11 cellular contexts compared by ENCODE assay signal in the genomic region with DNA sequence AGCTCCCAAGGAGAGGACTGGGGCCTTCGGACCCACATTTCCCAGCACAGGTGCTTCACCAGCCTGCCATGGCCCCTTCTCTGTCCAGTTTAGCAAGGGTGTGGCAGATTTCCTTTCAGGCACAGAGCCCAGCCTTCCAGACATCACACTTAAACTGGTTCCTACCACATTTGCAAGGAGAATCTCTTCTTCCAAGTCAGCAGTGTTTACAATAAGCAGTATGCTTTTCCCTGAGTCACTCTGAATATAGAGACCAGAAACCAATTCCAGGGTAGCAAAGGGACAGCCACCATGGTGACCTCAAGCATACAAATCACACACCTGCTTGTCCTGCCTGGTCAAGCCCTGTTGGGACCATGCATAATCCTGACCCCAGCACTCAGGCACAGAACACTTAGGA. TPM values are rescaled to one million over a fixed set of nuclear protein-coding genes. Genes with fewer than 3 reads are reported as not detected.
DNase-seq lines count a peak whose midpoint lies in the region; TF ChIP-seq lines count a peak whose summit lies in the region.
"Had no signal": no experiment of that assay in that cellular context is flagged by ENCODE, and none has a peak within 500 bp of the region (broad histone marks: within the 10 kb centered on the region; RNA-seq: fewer than 3 reads in every experiment).

No MANE protein-coding gene starts in this region.

- H3K27me3 Mint-ChIP-seq in endodermal cell (ENCODE audit: insufficient read depth) (peaks cover 12% of the 10 kb centered on the region), mesothelial cell of epicardium (ENCODE audit: low read depth) (peaks cover 10% of the 10 kb centered on the region)
- peaks cover 6% of the 10 kb centered on the region for H3K27me3 Mint-ChIP-seq in activated CD4-positive, alpha-beta T cell treated with anti-CD3 and anti-CD28 coated beads, Interleukin-2, amount 10 ng/mL, durations not matched to agents 7 days and 5 days
- H3K27me3 Mint-ChIP-seq: CD4-positive, alpha-beta memory T cell had no signal

- H3K9ac ChIP-seq in Loucy (ENCODE audit: low read depth, low read length, poor library complexity, severe bottlenecking) (no peak overlapping the region), endodermal cell (ENCODE audit: extremely low read depth, low read length, poor library complexity, severe bottlenecking) (no peak overlapping the region)

- H3K27ac ChIP-seq in C4-2B (peak overlapping the region; percentile 90), endodermal cell (ENCODE audit: low read depth, low read length) (no peak overlapping the region)
- H3K27ac ChIP-seq: brain microvascular endothelial cell had no signal

- CTCF ChIA-PET in activated CD4-positive, alpha-beta T cell treated with anti-CD3 and anti-CD28 coated beads, Interleukin-2, amount 10 ng/mL, durations not matched to agents 7 days and 5 days (lab: Charles Lee) = interaction anchor here (1.7 kb wide), 1 partner anchor 11 kb away, joined by 6 read pairs; no protein-coding TSS in a partner anchor

- H3F3A ChIP-seq in Loucy (ENCODE audit: low read depth) = 0 out of 2 replicates have a peak, but pooled peaks cover 6% of the 10 kb centered on the region

- no peaks in the 10 kb centered on the region for H3K27me3 ChIP-seq in Loucy (ENCODE audit: insufficient read depth, low read length, poor library complexity, severe bottlenecking)
- peaks cover 7% of the 10 kb centered on the region for H3K27me3 ChIP-seq in endodermal cell (ENCODE audit: control insufficient read depth, insufficient read depth, low read length, poor library complexity, severe bottlenecking)
- H3K27me3 ChIP-seq: brain microvascular endothelial cell had no signal

- no peaks in the 10 kb centered on the region for H3K36me3 ChIP-seq in Loucy (ENCODE audit: insufficient read depth, low read length)
- no peaks in the 10 kb centered on the region for H3K36me3 ChIP-seq in endodermal cell (ENCODE audit: control insufficient read depth, insufficient read depth, low read length)
- H3K36me3 ChIP-seq: brain microvascular endothelial cell had no signal

- H3K4me3 Mint-ChIP-seq in endodermal cell (no peak overlapping the region), mesothelial cell of epicardium (no peak overlapping the region)
- H3K4me3 Mint-ChIP-seq in activated CD4-positive, alpha-beta T cell treated with anti-CD3 and anti-CD28 coated beads, Interleukin-2, amount 10 ng/mL, durations not matched to agents 7 days and 5 days = no peak overlapping the region
- H3K4me3 Mint-ChIP-seq: CD4-positive, alpha-beta memory T cell had no signal

- H3K9me3 Mint-ChIP-seq in endodermal cell = no peaks in the 10 kb centered on the region
- H3K9me3 Mint-ChIP-seq in mesothelial cell of epicardium = no peaks in the 10 kb centered on the region
- no peaks in the 10 kb centered on the region for H3K9me3 Mint-ChIP-seq in activated CD4-positive, alpha-beta T cell treated with anti-CD3 and anti-CD28 coated beads, Interleukin-2, amount 10 ng/mL, durations not matched to agents 7 days and 5 days
- H3K9me3 Mint-ChIP-seq: CD4-positive, alpha-beta memory T cell had no signal

- POLR2A ChIA-PET in activated CD4-positive, alpha-beta T cell treated with anti-CD3 and anti-CD28 coated beads, Interleukin-2, amount 10 ng/mL, durations not matched to agents 7 days and 5 days (lab: Charles Lee) = no interaction called here

- DNase-seq in endodermal cell (peak; percentile 27), mesothelial cell of epicardium (ENCODE audit: low spot score in 2 of 2, unreplicated experiment in 2 of 2) (no peak), GF-D8 (lab: John Stamatoyannopoulos, UW) (no peak), SHP77 treated with DMSO at 0.1 percent for 48 hours (lab: John Stamatoyannopoulos, UW) (no peak)
- no peak for DNase-seq in activated CD4-positive, alpha-beta T cell treated with anti-CD3 and anti-CD28 coated beads, Interleukin-2, amount 10 ng/mL, durations not matched to agents 7 days and 5 days
- no peak for DNase-seq in activated naive CD4-positive, alpha-beta T cell treated with anti-CD3 and anti-CD28 coated beads, Interleukin-2, amount 50 U/mL, for 16 hours
- DNase-seq: GOT3 had no signal

- H2AFZ ChIP-seq in Loucy (ENCODE audit: low read length) = 0 out of 2 replicates have a peak overlapping the region, but pooled peaks have one; percentile 8

- H3K4me3 ChIP-seq in Loucy (ENCODE audit: low read length, poor library complexity, severe bottlenecking) (no peak overlapping the region), endodermal cell (ENCODE audit: low read length) (no peak overlapping the region)

- no peaks in the 10 kb centered on the region for H3K79me2 ChIP-seq in Loucy (ENCODE audit: insufficient read depth, low read length)

- peaks cover 14% of the 10 kb centered on the region for H3K4me1 ChIP-seq in Loucy (ENCODE audit: insufficient read depth, low read length, poor library complexity, severe bottlenecking)
- no peaks in the 10 kb centered on the region for H3K4me1 ChIP-seq in endodermal cell (ENCODE audit: control insufficient read depth, insufficient read depth, low read length)

- H3K4me2 ChIP-seq in Loucy (ENCODE audit: low read depth, low read length, poor library complexity, severe bottlenecking) = no peak overlapping the region

- H4K20me1 ChIP-seq in Loucy (ENCODE audit: insufficient read depth, low read length, poor library complexity, severe bottlenecking) = no peaks in the 10 kb centered on the region

- TF ChIP-seq CTCF in C4-2B (conservative IDR thresholded peaks at IDR 0.05) (no peak), Loucy (conservative IDR thresholded peaks at IDR 0.05; ENCODE audit: low read length) (no peak), endodermal cell (conservative IDR thresholded peaks at IDR 0.05) (no peak), mesothelial cell of epicardium (IDR thresholded peaks at IDR 0.05; ENCODE audit: unreplicated experiment) (no peak)

- H3K36me3 Mint-ChIP-seq in endodermal cell (ENCODE audit: low read depth) (no peaks in the 10 kb centered on the region), mesothelial cell of epicardium (no peaks in the 10 kb centered on the region)
- H3K36me3 Mint-ChIP-seq in activated CD4-positive, alpha-beta T cell treated with anti-CD3 and anti-CD28 coated beads, Interleukin-2, amount 10 ng/mL, durations not matched to agents 7 days and 5 days (ENCODE audit: low read depth) = peaks cover 5% of the 10 kb centered on the region
- H3K36me3 Mint-ChIP-seq: CD4-positive, alpha-beta memory T cell had no signal

- H3K27ac Mint-ChIP-seq in endodermal cell (no peak overlapping the region), mesothelial cell of epicardium (peak overlapping the region; percentile 21)
- no peak overlapping the region for H3K27ac Mint-ChIP-seq in activated CD4-positive, alpha-beta T cell treated with anti-CD3 and anti-CD28 coated beads, Interleukin-2, amount 10 ng/mL, durations not matched to agents 7 days and 5 days

- WGBS in endodermal cell (ENCODE audit: insufficient coverage in 1 of 2, insufficient read length in 1 of 2), 2 experiments = 75% methylated on average over 1 of the region's 1 CpG; no CpG with 5 or more reads in 1 of the 2 experiments

- H3K4me1 Mint-ChIP-seq in endodermal cell = peaks cover 22% of the 10 kb centered on the region
- H3K4me1 Mint-ChIP-seq in mesothelial cell of epicardium = peaks cover 4% of the 10 kb centered on the region
- H3K4me1 Mint-ChIP-seq in activated CD4-positive, alpha-beta T cell treated with anti-CD3 and anti-CD28 coated beads, Interleukin-2, amount 10 ng/mL, durations not matched to agents 7 days and 5 days = peaks cover 30% of the 10 kb centered on the region

- H3K9me2 ChIP-seq in Loucy (replicated peaks; ENCODE audit: low read depth, low read length) = no peaks in the 10 kb centered on the region

- H3K9me3 ChIP-seq in Loucy (ENCODE audit: insufficient read depth, low read depth, low read length) = no peaks in the 10 kb centered on the region
- H3K9me3 ChIP-seq in endodermal cell (ENCODE audit: control insufficient read depth, low read length) = no peaks in the 10 kb centered on the region

RNA-seq across cellular contexts. Expression of a gene that starts 8.7 kb away (rescaled TPM):
- total RNA-seq in endodermal cell = not detected
- polyA plus RNA-seq in endodermal cell (2013, experiment 1 of 2) = 0.32 TPM
- 0.37 TPM for polyA plus RNA-seq in endodermal cell (2013, experiment 2 of 2)
- 0.31 TPM in 1 of 3 replicates, not detected in the others for total RNA-seq in mesothelial cell of epicardium
- 10 to 100 TPM; 24.4 to 30.9 TPM for total RNA-seq in activated CD4-positive, alpha-beta T cell treated with anti-CD3 and anti-CD28 coated beads, Interleukin-2, amount 10 ng/mL, durations not matched to agents 7 days and 5 days

RNA-seq across cellular contexts. Expression of a gene that starts 30.5 kb away (rescaled TPM):
- 1 to 10 TPM; 7.8 to 8.0 TPM for total RNA-seq in endodermal cell
- 8.4 TPM for polyA plus RNA-seq in endodermal cell (2013, experiment 1 of 2)
- polyA plus RNA-seq in endodermal cell (2013, experiment 2 of 2) = 9.0 TPM
- 12.3 to 14.8 TPM (median 13.0 TPM) in 3 replicates for total RNA-seq in mesothelial cell of epicardium
- 10 to 100 TPM; 24.6 to 24.7 TPM for total RNA-seq in activated CD4-positive, alpha-beta T cell treated with anti-CD3 and anti-CD28 coated beads, Interleukin-2, amount 10 ng/mL, durations not matched to agents 7 days and 5 days

RNA-seq across cellular contexts. Expression of a gene that starts 56.3 kb away (rescaled TPM):
- total RNA-seq in endodermal cell = 10 to 100 TPM in 1 of 2 donors, under 1 TPM in 1; 0.40 to 15.1 TPM
- polyA plus RNA-seq in endodermal cell (2013, experiment 1 of 2) = 35.6 TPM
- 31.5 TPM for polyA plus RNA-seq in endodermal cell (2013, experiment 2 of 2)
- 10.0 to 12.3 TPM (median 11.8 TPM) in 3 replicates for total RNA-seq in mesothelial cell of epicardium
- 10 to 100 TPM; 49.5 to 51.1 TPM for total RNA-seq in activated CD4-positive, alpha-beta T cell treated with anti-CD3 and anti-CD28 coated beads, Interleukin-2, amount 10 ng/mL, durations not matched to agents 7 days and 5 days

Comparison
In these comparisons a context has a peak if more than half of its experiments do, and no peak if none do; other contexts are left out.
1. RNA of a gene that starts 8.7 kb away (total RNA-seq): 24.4 to 30.9 TPM in activated CD4-positive, alpha-beta T cell treated with anti-CD3 and anti-CD28 coated beads, Interleukin-2, amount 10 ng/mL, durations not matched to agents 7 days and 5 days; 0.31 TPM in mesothelial cell of epicardium and not detected in endodermal cell; every median in the first group is over 10 times any median in the second.